Comparison of ENCODE assay signal across 28 cellular contexts in genomic region chr2:233234996-233235395, GRCh38. TPM values are rescaled to one million over a fixed set of nuclear protein-coding genes. Genes with fewer than 3 reads are reported as not detected.
A peak's percentile ranks its signal among the peaks of the same experiment; 100 is the strongest.
DNase-seq lines count a peak whose midpoint lies in the region; ATAC-seq lines count a peak whose summit lies in the region.
"Had no signal": no experiment of that assay in that cellular context is flagged by ENCODE, and none has a peak within 500 bp of the region (broad histone marks: within the 10 kb centered on the region; RNA-seq: fewer than 3 reads in every experiment).

No MANE protein-coding gene starts in this region.

- H3K4me3 Mint-ChIP-seq in activated CD4-positive, alpha-beta T cell treated with anti-CD3 and anti-CD28 coated beads, Interleukin-2, amount 10 ng/mL, durations not matched to agents 24 days and 14 days: no peak overlapping the region
- H3K4me3 Mint-ChIP-seq in T-cell: no peak overlapping the region
- H3K4me3 Mint-ChIP-seq in activated T-helper 17 cell treated with anti-CD3 and anti-CD28 coated beads, Interleukin-2, amount 50 U/mL, for 72 hours: peak overlapping the region; percentile 50
- H3K4me3 Mint-ChIP-seq in effector memory CD8-positive, alpha-beta T cell: peak overlapping the region; percentile 58 to 66
- H3K4me3 Mint-ChIP-seq: CD14-positive monocyte had no signal

- no peaks in the 10 kb centered on the region for H3K27me3 Mint-ChIP-seq in activated CD4-positive, alpha-beta T cell treated with anti-CD3 and anti-CD28 coated beads, Interleukin-2, amount 10 ng/mL, durations not matched to agents 24 days and 14 days
- no peaks in the 10 kb centered on the region for H3K27me3 Mint-ChIP-seq in T-cell
- H3K27me3 Mint-ChIP-seq in activated T-helper 17 cell treated with anti-CD3 and anti-CD28 coated beads, Interleukin-2, amount 50 U/mL, for 72 hours: no peaks in the 10 kb centered on the region
- H3K27me3 Mint-ChIP-seq in effector memory CD8-positive, alpha-beta T cell: no peaks in the 10 kb centered on the region
- H3K27me3 Mint-ChIP-seq: CD8-positive, alpha-beta memory T cell had no signal

- intact Hi-C loops in activated CD4-positive, alpha-beta T cell treated with anti-CD3 and anti-CD28 coated beads, Interleukin-2, amount 10 ng/mL, durations not matched to agents 24 days and 14 days (cut with micrococcal nuclease): loop anchor here (1.0 to 2.0 kb wide), 4 partner anchors 12 to 174 kb away; partner anchors contain the start of genes ATG16L1 and INPP5D

- peaks cover 3% of the 10 kb centered on the region for H3K36me3 Mint-ChIP-seq in activated CD4-positive, alpha-beta T cell treated with anti-CD3 and anti-CD28 coated beads, Interleukin-2, amount 10 ng/mL, durations not matched to agents 24 days and 14 days (ENCODE audit: low read depth)
- no peaks in the 10 kb centered on the region for H3K36me3 Mint-ChIP-seq in T-cell
- no peaks in the 10 kb centered on the region for H3K36me3 Mint-ChIP-seq in activated T-helper 17 cell treated with anti-CD3 and anti-CD28 coated beads, Interleukin-2, amount 50 U/mL, for 72 hours (ENCODE audit: low read depth)
- peaks cover 5% of the 10 kb centered on the region for H3K36me3 Mint-ChIP-seq in effector memory CD8-positive, alpha-beta T cell (ENCODE audit: insufficient read depth)

- peaks cover 4% of the 10 kb centered on the region for H3K9me3 Mint-ChIP-seq in activated CD4-positive, alpha-beta T cell treated with anti-CD3 and anti-CD28 coated beads, Interleukin-2, amount 10 ng/mL, durations not matched to agents 24 days and 14 days
- no peaks in the 10 kb centered on the region for H3K9me3 Mint-ChIP-seq in T-cell
- no peaks in the 10 kb centered on the region for H3K9me3 Mint-ChIP-seq in activated T-helper 17 cell treated with anti-CD3 and anti-CD28 coated beads, Interleukin-2, amount 50 U/mL, for 72 hours
- H3K9me3 Mint-ChIP-seq in effector memory CD8-positive, alpha-beta T cell: peaks cover 2 to 8% of the 10 kb centered on the region in 2 donors
- H3K9me3 Mint-ChIP-seq: CD8-positive, alpha-beta memory T cell had no signal

- CTCF ChIA-PET in T-cell (lab: Charles Lee): interaction anchor here (0.6 to 1.2 kb wide), 5 partner anchors 9 to 245 kb away, joined by 3 to 6 read pairs (median 3); partner anchors contain the start of gene ATG16L1 (in 1 of the 2)

- no peak for ATAC-seq in T-cell (replicated peaks in 1 of 4)
- peak; percentile 26 for ATAC-seq in activated T-helper 17 cell treated with anti-CD3 and anti-CD28 coated beads, Interleukin-2, amount 50 U/mL, for 72 hours (replicated peaks)
- ATAC-seq in effector memory CD8-positive, alpha-beta T cell (replicated peaks): no peak
- ATAC-seq in GM21717 (IDR thresholded peaks at IDR 0.05; ENCODE audit: unreplicated experiment): no peak
- ATAC-seq: Right ventricle myocardium inferior had no signal

- POLR2A ChIA-PET in T-cell (lab: Charles Lee): interaction anchor here in 1 of 2 donors (0.7 kb wide), 1 partner anchor 29 kb away, joined by 8 read pairs; no protein-coding TSS in a partner anchor

- DNase-seq in activated CD4-positive, alpha-beta T cell treated with anti-CD3 and anti-CD28 coated beads, Interleukin-2, amount 10 ng/mL, durations not matched to agents 24 days and 14 days: no peak
- DNase-seq in activated CD4-positive, alpha-beta T cell treated with anti-CD3 and anti-CD28 coated beads for 4 hours: no peak
- DNase-seq in T-cell (no peak), NCI-H2081 (lab: John Stamatoyannopoulos, UW) (no peak), superior temporal gyrus (ENCODE audit: extremely low spot score) (no peak)
- no peak for DNase-seq in effector memory CD8-positive, alpha-beta T cell
- DNase-seq: 8988T; ACHN; BE2C; CD8-positive, alpha-beta memory T cell; DMS 273 treated with DMSO at 0.1 percent for 48 hours; DMS79; EL; GDM1; GOT3; HCEC 1CT; IMR-90; KG1; MG63; NCI-H1105 treated with DMSO at 0.1 percent for 48 hours; NCI-H2029; NCI-H2227 treated with DMSO at 0.1 percent for 48 hours; NCI-H526 treated with DMSO at 0.1 percent for 48 hours; PC-9 had no signal

- H3K4me1 Mint-ChIP-seq in activated CD4-positive, alpha-beta T cell treated with anti-CD3 and anti-CD28 coated beads, Interleukin-2, amount 10 ng/mL, durations not matched to agents 24 days and 14 days: peaks cover 62% of the 10 kb centered on the region
- H3K4me1 Mint-ChIP-seq in T-cell: peaks cover 40 to 61% (median 48%) of the 10 kb centered on the region in 3 donors
- peaks cover 38% of the 10 kb centered on the region for H3K4me1 Mint-ChIP-seq in activated T-helper 17 cell treated with anti-CD3 and anti-CD28 coated beads, Interleukin-2, amount 50 U/mL, for 72 hours
- H3K4me1 Mint-ChIP-seq in effector memory CD8-positive, alpha-beta T cell (ENCODE audit: low read depth in 2 of 2): peaks cover 46 to 54% of the 10 kb centered on the region in 2 donors

- peak overlapping the region; percentile 54 for H3K27ac Mint-ChIP-seq in activated CD4-positive, alpha-beta T cell treated with anti-CD3 and anti-CD28 coated beads, Interleukin-2, amount 10 ng/mL, durations not matched to agents 24 days and 14 days
- H3K27ac Mint-ChIP-seq in T-cell: peak overlapping the region; percentile 16 to 31
- peak overlapping the region; percentile 84 for H3K27ac Mint-ChIP-seq in activated T-helper 17 cell treated with anti-CD3 and anti-CD28 coated beads, Interleukin-2, amount 50 U/mL, for 72 hours
- peak overlapping the region; percentile 13 to 84 for H3K27ac Mint-ChIP-seq in effector memory CD8-positive, alpha-beta T cell
- H3K27ac Mint-ChIP-seq: CD14-positive monocyte had no signal

RNA-seq across cellular contexts. Expression of gene ATG16L1, which starts 16.5 kb away (rescaled TPM):
- total RNA-seq in activated CD4-positive, alpha-beta T cell treated with anti-CD3 and anti-CD28 coated beads, Interleukin-2, amount 10 ng/mL, durations not matched to agents 24 days and 14 days: 36.7 and 37.9 TPM in 2 replicates
- total RNA-seq in T-cell: 100 to 1,000 TPM in 1 of 5 donors, 10 to 100 TPM in 4; 73.9 to 117 (median 83.4) TPM
- total RNA-seq in activated T-helper 17 cell treated with anti-CD3 and anti-CD28 coated beads, Interleukin-2, amount 50 U/mL, for 72 hours: 10 to 100 TPM; 24.5 to 34.1 TPM

Comparison
In these comparisons a context has a peak if more than half of its experiments do, and no peak if none do; other contexts are left out.
1. H3K27ac Mint-ChIP-seq: peak in every context shown above with its lines; median percentile 84 in activated T-helper 17 cell treated with anti-CD3 and anti-CD28 coated beads, Interleukin-2, amount 50 U/mL, for 72 hours; 54 in activated CD4-positive, alpha-beta T cell treated with anti-CD3 and anti-CD28 coated beads, Interleukin-2, amount 10 ng/mL, durations not matched to agents 24 days and 14 days; 48 in effector memory CD8-positive, alpha-beta T cell; 24 in T-cell.
2. H3K4me3 Mint-ChIP-seq: peak in activated T-helper 17 cell treated with anti-CD3 and anti-CD28 coated beads, Interleukin-2, amount 50 U/mL, for 72 hours (single experiment) and effector memory CD8-positive, alpha-beta T cell (2 of 2); none in activated CD4-positive, alpha-beta T cell treated with anti-CD3 and anti-CD28 coated beads, Interleukin-2, amount 10 ng/mL, durations not matched to agents 24 days and 14 days (single experiment) and T-cell (0 of 3).